8 cellular contexts compared by ENCODE assay signal in genomic region chr9:33623658-33624586, GRCh38.
DNase-seq lines count a peak whose midpoint lies in the region; ATAC-seq and TF ChIP-seq lines count a peak whose summit lies in the region.

No MANE protein-coding gene starts in this region.

- DNase-seq in DMS153 treated with DMSO at 0.1 percent for 48 hours (lab: John Stamatoyannopoulos, UW; ENCODE audit: unreplicated experiment) (peak; percentile 85), H7 (peak; percentile 90), NCI-H1105 treated with DMSO at 0.1 percent for 48 hours (lab: John Stamatoyannopoulos, UW) (peak; percentile 68), T-helper 2 cell (peak in 4 of 5 experiments; percentile 50 to 72 (median 56)), amygdala (lab: John Stamatoyannopoulos, UW) (peak in 47 of 56 donors; percentile 6 to 79 (median 38)), hepatic stellate cell (ENCODE audit: low spot score) (peak; percentile 68), gastrocnemius medialis (peak; percentile 22 to 49)

- H3K36me3 ChIP-seq in H7 (replicated peaks; ENCODE audit: control insufficient read depth, insufficient read depth, low read length) (no peaks in the 10 kb centered on the region), gastrocnemius medialis (no peaks in the 10 kb centered on the region)

- in situ Hi-C loops in gastrocnemius medialis (cut with MboI; ENCODE audit: low sequenced_read_pairs in 4 of 4) = loop anchor here in 1 of 4 donors (5.0 kb wide), 1 partner anchor 98 kb away; no protein-coding TSS in a partner anchor

- no peak overlapping the region for H3K4me3 ChIP-seq in H7 (ENCODE audit: insufficient read depth, low read depth, low read length)
- H3K4me3 ChIP-seq in gastrocnemius medialis = no peak overlapping the region

- intact Hi-C loops in gastrocnemius medialis (cut with DNase I; ENCODE audit: low total_unique reads) = loop anchor here (1.0 kb wide), 1 partner anchor 98 kb away; no protein-coding TSS in a partner anchor

- H3K27ac ChIP-seq in gastrocnemius medialis = no peak overlapping the region

- no peak for TF ChIP-seq POLR2A in gastrocnemius medialis (IDR thresholded peaks at IDR 0.05)

- peak; percentile 74 to 87 (median 85) for TF ChIP-seq CTCF in gastrocnemius medialis (IDR thresholded peaks at IDR 0.05 in 4 of 5, conservative IDR thresholded peaks at IDR 0.05 in 1 of 5)

- no peaks in the 10 kb centered on the region for H3K9me3 ChIP-seq in gastrocnemius medialis

- peak; percentile 83 to 86 for ATAC-seq in gastrocnemius medialis
- no peak for ATAC-seq in GM18519 (IDR thresholded peaks at IDR 0.05; ENCODE audit: low FRiP score, unreplicated experiment)

- no peaks in the 10 kb centered on the region for H3K27me3 ChIP-seq in H7 (ENCODE audit: control insufficient read depth, insufficient read depth, low read length)
- H3K27me3 ChIP-seq in gastrocnemius medialis = no peaks in the 10 kb centered on the region

- H3K4me1 ChIP-seq in gastrocnemius medialis = peaks cover 9 to 16% of the 10 kb centered on the region in 2 donors

Comparison
In these comparisons a context has a peak if more than half of its experiments do, and no peak if none do; other contexts are left out.
1. DNase-seq: peak in every context shown above with its lines; median percentile 90 in H7; 85 in DMS153 treated with DMSO at 0.1 percent for 48 hours; 68 in NCI-H1105 treated with DMSO at 0.1 percent for 48 hours; 68 in hepatic stellate cell; 56 in T-helper 2 cell; 38 in amygdala; 36 in gastrocnemius medialis.